In the genomic region with DNA sequence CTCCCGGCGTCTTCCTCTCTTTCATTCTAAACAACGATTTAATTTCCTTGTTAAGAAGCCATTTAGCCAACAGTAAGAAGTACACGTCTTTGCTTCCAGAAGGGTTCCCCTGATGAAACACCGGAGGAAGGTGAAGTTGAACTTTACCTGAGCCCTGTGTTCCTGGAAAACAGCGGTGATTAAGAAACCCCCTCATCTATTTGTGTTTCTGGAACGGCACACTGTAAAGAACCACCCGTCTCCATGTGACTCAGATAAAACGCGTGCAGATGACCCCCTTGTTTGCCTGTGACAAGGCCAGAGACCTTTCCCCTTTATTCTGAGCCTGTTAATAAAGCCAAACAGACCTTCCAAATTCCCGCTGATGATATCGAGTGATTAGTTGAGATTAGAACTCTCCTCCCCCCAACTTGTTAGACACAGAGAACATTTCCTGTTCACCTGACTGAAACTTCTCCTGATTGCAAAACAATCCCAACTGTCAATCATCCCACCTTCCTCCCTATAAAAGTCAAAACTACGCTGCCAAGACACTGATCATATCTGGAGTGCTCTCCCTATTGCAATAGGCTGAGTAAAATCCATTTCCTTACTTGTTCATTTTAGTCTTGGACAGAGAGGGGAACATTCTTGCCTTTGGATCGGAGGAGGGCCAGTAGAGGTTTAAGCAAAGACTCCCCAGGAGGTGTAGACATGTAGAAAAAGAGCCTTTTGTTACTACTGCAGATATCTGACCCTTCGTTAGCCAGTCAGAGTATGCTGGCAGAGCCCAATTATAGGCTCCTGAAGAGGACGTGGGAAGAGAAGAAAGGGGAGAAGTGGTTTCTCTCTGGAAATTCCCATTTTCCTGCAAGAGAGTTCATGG, we compare ENCODE assay signal across 8 cellular contexts. TPM values are rescaled to one million over a fixed set of nuclear protein-coding genes. Genes with fewer than 3 reads are reported as not detected.
DNase-seq lines count a peak whose midpoint lies in the region; ATAC-seq and TF ChIP-seq lines count a peak whose summit lies in the region.

No MANE protein-coding gene starts in this region.

- peak overlapping the region; percentile 97 for H3K9ac ChIP-seq in smooth muscle cell (ENCODE audit: low read depth)

- TF ChIP-seq CTCF in Calu3 (IDR thresholded peaks at IDR 0.05; ENCODE audit: unreplicated experiment) (no peak), hepatocyte (IDR thresholded peaks at IDR 0.05; ENCODE audit: poor library complexity) (peak; percentile 1), smooth muscle cell (IDR thresholded peaks at IDR 0.05; ENCODE audit: borderline replicate concordance, insufficient read depth, poor library complexity, severe bottlenecking) (no peak)

- H3K79me2 ChIP-seq in hepatocyte (peaks cover 39% of the 10 kb centered on the region), smooth muscle cell (ENCODE audit: low read depth) (peaks cover 38% of the 10 kb centered on the region)

- H3K36me3 ChIP-seq in hepatocyte (replicated peaks; ENCODE audit: insufficient read depth, low read depth): no peaks in the 10 kb centered on the region
- H3K36me3 ChIP-seq in smooth muscle cell (ENCODE audit: low read depth): no peaks in the 10 kb centered on the region

- peaks cover 6% of the 10 kb centered on the region for H4K20me1 ChIP-seq in hepatocyte (ENCODE audit: insufficient read depth, poor library complexity, severe bottlenecking)
- H4K20me1 ChIP-seq in smooth muscle cell (ENCODE audit: low read depth): peaks cover 24% of the 10 kb centered on the region

- in situ Hi-C loops in KBM-7 (cut with MboI; ENCODE audit: low pct_unique_long_range_greater_than_20kb, low sequenced_read_pairs): no loop called here

- intact Hi-C loops in Calu3 (cut with micrococcal nuclease; ENCODE audit: unreplicated experiment): loop anchor here (5.0 kb wide), 1 partner anchor 170 kb away; no protein-coding TSS in a partner anchor

- CTCF ChIA-PET in Calu3 (lab: Charles Lee): interaction anchor here (0.8 to 1.0 kb wide), 3 partner anchors 48 to 169 kb away, joined by 3 to 5 read pairs (median 3); no protein-coding TSS in a partner anchor

- H3F3A ChIP-seq in smooth muscle cell (ENCODE audit: low read depth): no peaks in the 10 kb centered on the region

- H3K4me1 Mint-ChIP-seq in Calu3 (ENCODE audit: low read depth, unreplicated experiment): peaks cover 26% of the 10 kb centered on the region

- H3K36me3 Mint-ChIP-seq in Calu3 (ENCODE audit: insufficient read depth, unreplicated experiment): peaks cover 37% of the 10 kb centered on the region
- peaks cover 9 to 23% of the 10 kb centered on the region in 2 donors for H3K36me3 Mint-ChIP-seq in activated naive CD4-positive, alpha-beta T cell treated with anti-CD3 and anti-CD28 coated beads, Interleukin-2, amount 50 U/mL, for 72 hours

- DNase-seq in Calu3 (peak; percentile 19), KBM-7 (peak; percentile 70), hepatocyte (ENCODE audit: low spot score) (peak; percentile 63), smooth muscle cell (lab: John Stamatoyannopoulos, UW; ENCODE audit: unreplicated experiment) (no peak), NCI-H1048 (lab: John Stamatoyannopoulos, UW) (no peak)
- no peak for DNase-seq in activated naive CD4-positive, alpha-beta T cell treated with anti-CD3 and anti-CD28 coated beads, Interleukin-2, amount 50 U/mL, for 72 hours (ENCODE audit: low spot score in 2 of 2)

- H3K9me3 ChIP-seq in hepatocyte (ENCODE audit: low read depth) (no peaks in the 10 kb centered on the region), smooth muscle cell (replicated peaks; ENCODE audit: low read depth) (no peaks in the 10 kb centered on the region)

- H3K9me2 ChIP-seq in hepatocyte (replicated peaks; ENCODE audit: insufficient read depth): no peaks in the 10 kb centered on the region

- H3K27me3 Mint-ChIP-seq in Calu3 (ENCODE audit: unreplicated experiment): no peaks in the 10 kb centered on the region

- peak overlapping the region; percentile 25 for H3K4me3 ChIP-seq in hepatocyte
- peak overlapping the region; percentile 79 for H3K4me3 ChIP-seq in smooth muscle cell

- H3K27ac ChIP-seq in hepatocyte (peak overlapping the region; percentile 93), smooth muscle cell (ENCODE audit: low read depth) (peak overlapping the region; percentile 94)

- H3K27me3 ChIP-seq in hepatocyte: no peaks in the 10 kb centered on the region
- H3K27me3 ChIP-seq in smooth muscle cell (ENCODE audit: low read depth): no peaks in the 10 kb centered on the region

- H3K4me3 Mint-ChIP-seq in Calu3 (ENCODE audit: low read depth, unreplicated experiment): peak overlapping the region; percentile 87

- no TSS peak for BruUV-seq in Calu3 (replicated peaks; lab: Mats Ljungman, UMichigan)

- H3K9me3 Mint-ChIP-seq in Calu3 (ENCODE audit: low read depth, unreplicated experiment): no peaks in the 10 kb centered on the region
- H3K9me3 Mint-ChIP-seq in activated naive CD4-positive, alpha-beta T cell treated with anti-CD3 and anti-CD28 coated beads, Interleukin-2, amount 50 U/mL, for 72 hours: no peaks in the 10 kb centered on the region

- peak overlapping the region; percentile 97 for H3K27ac Mint-ChIP-seq in Calu3 (ENCODE audit: unreplicated experiment)
- H3K27ac Mint-ChIP-seq in activated naive CD4-positive, alpha-beta T cell treated with anti-CD3 and anti-CD28 coated beads, Interleukin-2, amount 50 U/mL, for 72 hours: peak overlapping the region; percentile 99

- H3K4me2 ChIP-seq in hepatocyte (peak overlapping the region; percentile 75), smooth muscle cell (peak overlapping the region; percentile 86)

- peak; percentile 3 for ATAC-seq in GM21367 (IDR thresholded peaks at IDR 0.05; ENCODE audit: unreplicated experiment)
- ATAC-seq in activated naive CD4-positive, alpha-beta T cell treated with anti-CD3 and anti-CD28 coated beads, Interleukin-2, amount 50 U/mL, for 72 hours: peak; percentile 20 to 30
- ATAC-seq in HG03097 (IDR thresholded peaks at IDR 0.05; ENCODE audit: low FRiP score, unreplicated experiment): no peak

- 11% methylated on average over 16 of the region's 16 CpGs for WGBS in hepatocyte (ENCODE audit: low lambda C conversion rate, missing lambda C conversion rate)
- 17% methylated on average over 16 of the region's 16 CpGs for WGBS in smooth muscle cell (ENCODE audit: low lambda C conversion rate)

- H2AFZ ChIP-seq in hepatocyte: peak overlapping the region; percentile 54
- peak overlapping the region; percentile 82 for H2AFZ ChIP-seq in smooth muscle cell (ENCODE audit: low read depth)

- peaks cover 15% of the 10 kb centered on the region for H3K4me1 ChIP-seq in hepatocyte (ENCODE audit: insufficient read depth)
- H3K4me1 ChIP-seq in smooth muscle cell (ENCODE audit: low read depth): peaks cover 13% of the 10 kb centered on the region

RNA-seq across cellular contexts. Expression of gene IWS1, which starts 0.9 kb away (rescaled TPM):
- total RNA-seq in Calu3 (2022) (47.6 and 48.9 TPM in 2 replicates), hepatocyte (45.9 and 58.5 TPM in 2 replicates), smooth muscle cell (36.1 and 38.0 TPM in 2 replicates)
- total RNA-seq in activated naive CD4-positive, alpha-beta T cell treated with anti-CD3 and anti-CD28 coated beads, Interleukin-2, amount 50 U/mL, for 72 hours: 10 to 100 TPM; 42.9 to 60.5 TPM
- polyA plus RNA-seq in hepatocyte (47.8 and 49.3 TPM in 2 replicates), smooth muscle cell (31.2 and 48.5 TPM in 2 replicates)

RNA-seq across cellular contexts. Expression of gene MYO7B, which starts 8.3 kb away (rescaled TPM):
- 0.05 and 0.39 TPM in 2 replicates for total RNA-seq in Calu3 (2022)
- total RNA-seq in activated naive CD4-positive, alpha-beta T cell treated with anti-CD3 and anti-CD28 coated beads, Interleukin-2, amount 50 U/mL, for 72 hours: 1 to 10 TPM in 1 of 2 donors, under 1 TPM in 1; 0.64 to 1.9 TPM
- 17.6 and 20.1 TPM in 2 replicates for total RNA-seq in hepatocyte
- polyA plus RNA-seq in hepatocyte: 12.6 and 17.6 TPM in 2 replicates
- total RNA-seq in smooth muscle cell: 0.04 and 0.09 TPM in 2 replicates
- 0.35 TPM in 1 of 2 replicates, not detected in the other for polyA plus RNA-seq in smooth muscle cell

Comparison
In these comparisons a context has a peak if more than half of its experiments do, and no peak if none do; other contexts are left out.
1. DNase-seq: peak in Calu3 (single experiment), KBM-7 (single experiment) and hepatocyte (single experiment); none in activated naive CD4-positive, alpha-beta T cell treated with anti-CD3 and anti-CD28 coated beads, Interleukin-2, amount 50 U/mL, for 72 hours (0 of 2), smooth muscle cell (single experiment) and NCI-H1048 (single experiment).